Comparison of ENCODE assay signal across 20 cellular contexts in the genomic region with DNA sequence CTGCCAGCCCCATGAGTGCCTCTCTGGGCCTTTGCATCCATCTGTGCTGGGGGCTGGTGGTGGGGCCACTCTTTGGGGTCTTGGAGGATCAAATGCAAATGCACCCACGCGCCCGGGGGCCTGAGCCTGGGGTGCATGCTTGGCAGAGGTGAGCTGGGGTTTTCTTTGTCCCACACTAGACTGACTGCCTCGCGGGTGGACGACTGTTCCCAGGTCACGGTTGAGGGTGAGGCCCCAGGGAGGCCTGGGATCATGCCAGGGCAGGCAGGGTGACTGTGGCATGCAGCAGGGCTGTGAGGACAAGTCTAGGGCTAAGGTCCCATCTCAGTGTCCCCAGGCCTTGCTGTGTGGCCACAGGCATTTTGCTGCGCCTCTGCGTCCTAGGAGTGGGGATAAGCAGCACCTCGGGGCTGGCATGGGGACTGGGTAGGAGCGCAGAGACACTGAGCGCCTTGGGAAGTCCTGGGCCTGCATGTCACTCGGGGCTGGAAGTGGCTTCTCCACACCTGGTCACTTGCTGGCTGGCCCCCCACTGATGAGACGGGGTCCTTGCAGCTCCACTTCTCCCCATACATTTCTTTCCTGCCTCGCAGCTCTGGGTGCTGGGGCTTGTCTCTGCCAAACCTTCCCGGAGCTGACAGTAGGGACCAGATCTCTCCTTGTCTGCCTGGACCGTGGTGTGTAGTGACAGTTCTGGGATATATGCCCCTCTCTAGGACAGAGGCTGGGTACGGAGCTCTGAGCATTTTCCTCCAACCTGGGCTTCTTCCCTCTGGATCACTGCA.
DNase-seq lines count a peak whose midpoint lies in the region; ATAC-seq and TF ChIP-seq lines count a peak whose summit lies in the region.
"Had no signal": no experiment of that assay in that cellular context is flagged by ENCODE, and none has a peak within 500 bp of the region (broad histone marks: within the 10 kb centered on the region; RNA-seq: fewer than 3 reads in every experiment).

No MANE protein-coding gene starts in this region.

- H3K27me3 Mint-ChIP-seq in CD14-positive monocyte (ENCODE audit: low read depth in 3 of 3) = peaks cover 1 to 3% (median 1%) of the 10 kb centered on the region in 3 donors
- H3K27me3 Mint-ChIP-seq: activated CD8-positive, alpha-beta memory T cell treated with anti-CD3 and anti-CD28 coated beads, Interleukin-2, amount 10 ng/mL, durations not matched to agents 7 days and 5 days had no signal

- H2AK5ac ChIP-seq in neuronal stem cell (ENCODE audit: low read depth, low read length) = peak overlapping the region; percentile 99

- H3K9ac ChIP-seq in HUES6 (ENCODE audit: low read length) = no peak overlapping the region
- H3K9ac ChIP-seq in iPS-18a (ENCODE audit: low read length) = no peak overlapping the region
- peak overlapping the region; percentile 38 for H3K9ac ChIP-seq in neuronal stem cell (ENCODE audit: low read depth, low read length, poor library complexity)

- peaks cover 17% of the 10 kb centered on the region for H3K4me1 ChIP-seq in HUES6 (ENCODE audit: control insufficient read depth, insufficient read depth, low read length)
- H3K4me1 ChIP-seq in RWPE2 (ENCODE audit: insufficient read depth, poor library complexity, severe bottlenecking) = no peaks in the 10 kb centered on the region
- peaks cover 17% of the 10 kb centered on the region for H3K4me1 ChIP-seq in iPS-18a (ENCODE audit: control insufficient read depth, low read depth, low read length)
- H3K4me1 ChIP-seq in neuronal stem cell (ENCODE audit: control insufficient read depth in 2 of 2, insufficient read depth in 1 of 2, low read depth in 1 of 2, low read length in 2 of 2) = peaks cover 15 to 24% of the 10 kb centered on the region in 2 donors
- H3K4me1 ChIP-seq: sigmoid colon had no signal

- peak; percentile 42 for DNase-seq in RWPE2 (ENCODE audit: low spot score)
- no peak for DNase-seq in neuronal stem cell (ENCODE audit: low spot score)
- no peak for DNase-seq in DMS114 treated with DMSO at 0.1 percent for 48 hours (lab: John Stamatoyannopoulos, UW; ENCODE audit: unreplicated experiment)
- DNase-seq in activated CD4-positive, alpha-beta T cell treated with anti-CD3 and anti-CD28 coated beads, Interleukin-2, amount 50 U/mL, for 48 hours = no peak
- no peak for DNase-seq in HuH-7 (ENCODE audit: low spot score)
- DNase-seq in CD14-positive monocyte (ENCODE audit: low spot score) = no peak
- DNase-seq: activated CD4-positive, alpha-beta T cell treated with anti-CD3 and anti-CD28 coated beads, Interleukin-2, amount 50 U/mL, for 1 hour; activated CD8-positive, alpha-beta memory T cell treated with anti-CD3 and anti-CD28 coated beads, Interleukin-2, amount 10 ng/mL, durations not matched to agents 7 days and 5 days; activated naive CD4-positive, alpha-beta T cell treated with anti-CD3 and anti-CD28 coated beads, Interleukin-2, amount 50 U/mL, for 16 hours; amniotic stem cell; central memory CD4-positive, alpha-beta T cell; NCI-H446 treated with DMSO at 0.1 percent for 48 hours; NCI-H82; sigmoid colon; stimulated activated CD4-positive, alpha-beta T cell treated with anti-CD3 and anti-CD28 coated beads, Interleukin-15, amount 100 ng/mL, for 24 hours; stimulated activated naive B cell treated with anti-CD40 and anti-IgM and Interleukin-4, amounts not matched to agents 10 μg/mL and 1 μg/mL and 100 μg/mL, for 72 hours had no signal

- H3K18ac ChIP-seq in neuronal stem cell (ENCODE audit: low read length) = peak overlapping the region; percentile 95

- H2BK15ac ChIP-seq in neuronal stem cell (ENCODE audit: low read length) = peak overlapping the region; percentile 54

- no peak overlapping the region for H4K91ac ChIP-seq in neuronal stem cell (ENCODE audit: low read depth, low read length, poor library complexity)

- peak overlapping the region; percentile 94 for H3K4ac ChIP-seq in neuronal stem cell (ENCODE audit: low read length)

- H3K4me3 ChIP-seq in HUES6 (ENCODE audit: low read depth, low read length) = no peak overlapping the region
- no peak overlapping the region for H3K4me3 ChIP-seq in RWPE2 (ENCODE audit: severe bottlenecking)
- H3K4me3 ChIP-seq in iPS-18a (ENCODE audit: low read length) = no peak overlapping the region
- H3K4me3 ChIP-seq in neuronal stem cell (ENCODE audit: low read length in 2 of 2) = no peak overlapping the region
- H3K4me3 ChIP-seq: sigmoid colon had no signal

- H3K9me3 ChIP-seq in HUES6 (ENCODE audit: control insufficient read depth, insufficient read depth, low read depth, low read length) (no peaks in the 10 kb centered on the region), RWPE2 (ENCODE audit: severe bottlenecking) (no peaks in the 10 kb centered on the region), iPS-18a (ENCODE audit: control insufficient read depth, low read depth, low read length) (no peaks in the 10 kb centered on the region), neuronal stem cell (replicated peaks in 1 of 2; ENCODE audit: control insufficient read depth in 2 of 2, insufficient read depth in 1 of 2, low read depth in 1 of 2, low read length in 2 of 2) (peaks cover 0 to 4% of the 10 kb centered on the region in 2 donors)
- H3K9me3 ChIP-seq: sigmoid colon had no signal

- no peak for ATAC-seq in RWPE2 (ENCODE audit: low read depth)
- ATAC-seq: activated CD8-positive, alpha-beta memory T cell treated with anti-CD3 and anti-CD28 coated beads, Interleukin-2, amount 10 ng/mL, durations not matched to agents 7 days and 5 days; stimulated activated naive B cell treated with anti-CD40 and anti-IgM and Interleukin-4, amounts not matched to agents 10 μg/mL and 1 μg/mL and 100 μg/mL, for 72 hours had no signal

- H3K36me3 Mint-ChIP-seq in CD14-positive monocyte = no peaks in the 10 kb centered on the region
- H3K36me3 Mint-ChIP-seq: activated CD8-positive, alpha-beta memory T cell treated with anti-CD3 and anti-CD28 coated beads, Interleukin-2, amount 10 ng/mL, durations not matched to agents 7 days and 5 days; stimulated activated naive B cell treated with anti-CD40 and anti-IgM and Interleukin-4, amounts not matched to agents 10 μg/mL and 1 μg/mL and 100 μg/mL, for 72 hours had no signal

- H3K27ac Mint-ChIP-seq in CD14-positive monocyte = no peak overlapping the region
- H3K27ac Mint-ChIP-seq: activated CD8-positive, alpha-beta memory T cell treated with anti-CD3 and anti-CD28 coated beads, Interleukin-2, amount 10 ng/mL, durations not matched to agents 7 days and 5 days; stimulated activated naive B cell treated with anti-CD40 and anti-IgM and Interleukin-4, amounts not matched to agents 10 μg/mL and 1 μg/mL and 100 μg/mL, for 72 hours had no signal

- H3K14ac ChIP-seq in neuronal stem cell (ENCODE audit: low read length) = peak overlapping the region; percentile 77

- peak overlapping the region; percentile 4 for H3K4me2 ChIP-seq in neuronal stem cell (ENCODE audit: insufficient read depth, low read length, poor library complexity, severe bottlenecking)

- H3K79me1 ChIP-seq in neuronal stem cell (ENCODE audit: low read depth, low read length) = peaks cover 1% of the 10 kb centered on the region

- peak overlapping the region; percentile 3 for H3K23ac ChIP-seq in neuronal stem cell (ENCODE audit: low read depth, low read length, poor library complexity)

- H3K9me3 Mint-ChIP-seq in CD14-positive monocyte = peaks cover 2 to 12% (median 5%) of the 10 kb centered on the region in 7 donors

- no CpG with 5 or more reads among the region's 18 CpGs for WGBS in neuronal stem cell (ENCODE audit: extremely low coverage in 2 of 2, insufficient read length in 2 of 2, insufficient replicate concordance in 1 of 2), 2 donors

- H3K27me3 ChIP-seq in HUES6 (ENCODE audit: control insufficient read depth, insufficient read depth, low read length) (no peaks in the 10 kb centered on the region), RWPE2 (ENCODE audit: insufficient read depth, poor library complexity, severe bottlenecking) (no peaks in the 10 kb centered on the region), iPS-18a (ENCODE audit: control insufficient read depth, insufficient read depth, low read length) (no peaks in the 10 kb centered on the region), neuronal stem cell (ENCODE audit: control insufficient read depth in 3 of 3, insufficient read depth in 3 of 3, low read depth in 1 of 3, low read length in 3 of 3) (no peaks in the 10 kb centered on the region)
- H3K27me3 ChIP-seq: sigmoid colon had no signal

- H2BK120ac ChIP-seq in neuronal stem cell (ENCODE audit: low read depth, low read length) = peak overlapping the region; percentile 92

- no peaks in the 10 kb centered on the region for H3K36me3 ChIP-seq in HUES6 (ENCODE audit: control insufficient read depth, insufficient read depth, low read length)
- H3K36me3 ChIP-seq in RWPE2 (ENCODE audit: low read depth) = no peaks in the 10 kb centered on the region
- H3K36me3 ChIP-seq in iPS-18a (ENCODE audit: control insufficient read depth, low read depth, low read length) = no peaks in the 10 kb centered on the region
- H3K36me3 ChIP-seq in neuronal stem cell (replicated peaks in 1 of 2; ENCODE audit: control insufficient read depth in 2 of 2, insufficient read depth in 2 of 2, low read length in 2 of 2) = no peaks in the 10 kb centered on the region
- H3K36me3 ChIP-seq: sigmoid colon had no signal

- no peak overlapping the region for H3K4me3 Mint-ChIP-seq in CD14-positive monocyte
- H3K4me3 Mint-ChIP-seq: activated CD8-positive, alpha-beta memory T cell treated with anti-CD3 and anti-CD28 coated beads, Interleukin-2, amount 10 ng/mL, durations not matched to agents 7 days and 5 days; neural crest cell; stimulated activated naive B cell treated with anti-CD40 and anti-IgM and Interleukin-4, amounts not matched to agents 10 μg/mL and 1 μg/mL and 100 μg/mL, for 72 hours had no signal

- H3K27ac ChIP-seq in HUES6 (ENCODE audit: low read depth, low read length) (peak overlapping the region; percentile 9; the same call in 1 of the 2 replicates), RWPE2 (ENCODE audit: poor library complexity, severe bottlenecking) (no peak overlapping the region), iPS-18a (ENCODE audit: low read length) (peak overlapping the region; percentile 11), neuronal stem cell (replicated peaks; ENCODE audit: low read length) (no peak overlapping the region)
- H3K27ac ChIP-seq: HL-60, sigmoid colon had no signal

- no peak for TF ChIP-seq CTCF in RWPE2 (IDR thresholded peaks at IDR 0.05; ENCODE audit: poor library complexity, severe bottlenecking)
- no peak for TF ChIP-seq CTCF in CD14-positive monocyte (IDR thresholded peaks at IDR 0.05)

- peak overlapping the region; percentile 43 for H2BK5ac ChIP-seq in neuronal stem cell (ENCODE audit: low read length)

- peak overlapping the region; percentile 14 for H2BK12ac ChIP-seq in neuronal stem cell (ENCODE audit: low read length)

- no peak overlapping the region for H4K8ac ChIP-seq in neuronal stem cell (ENCODE audit: low read depth, low read length)

- H3K4me1 Mint-ChIP-seq in CD14-positive monocyte = no peaks in the 10 kb centered on the region
- H3K4me1 Mint-ChIP-seq: activated CD8-positive, alpha-beta memory T cell treated with anti-CD3 and anti-CD28 coated beads, Interleukin-2, amount 10 ng/mL, durations not matched to agents 7 days and 5 days; stimulated activated naive B cell treated with anti-CD40 and anti-IgM and Interleukin-4, amounts not matched to agents 10 μg/mL and 1 μg/mL and 100 μg/mL, for 72 hours had no signal

- no peak overlapping the region for H2AFZ ChIP-seq in neuronal stem cell (ENCODE audit: low read length)

- intact Hi-C loops in CD14-positive monocyte (cut with micrococcal nuclease) = no loop called here

Comparison
In these comparisons a context has a peak if more than half of its experiments do, and no peak if none do; other contexts are left out.
1. H3K27ac ChIP-seq: peak in HUES6 (single experiment) and iPS-18a (single experiment); none in RWPE2 (single experiment) and neuronal stem cell (single experiment).